9 cellular contexts compared by ENCODE assay signal in the genomic region with DNA sequence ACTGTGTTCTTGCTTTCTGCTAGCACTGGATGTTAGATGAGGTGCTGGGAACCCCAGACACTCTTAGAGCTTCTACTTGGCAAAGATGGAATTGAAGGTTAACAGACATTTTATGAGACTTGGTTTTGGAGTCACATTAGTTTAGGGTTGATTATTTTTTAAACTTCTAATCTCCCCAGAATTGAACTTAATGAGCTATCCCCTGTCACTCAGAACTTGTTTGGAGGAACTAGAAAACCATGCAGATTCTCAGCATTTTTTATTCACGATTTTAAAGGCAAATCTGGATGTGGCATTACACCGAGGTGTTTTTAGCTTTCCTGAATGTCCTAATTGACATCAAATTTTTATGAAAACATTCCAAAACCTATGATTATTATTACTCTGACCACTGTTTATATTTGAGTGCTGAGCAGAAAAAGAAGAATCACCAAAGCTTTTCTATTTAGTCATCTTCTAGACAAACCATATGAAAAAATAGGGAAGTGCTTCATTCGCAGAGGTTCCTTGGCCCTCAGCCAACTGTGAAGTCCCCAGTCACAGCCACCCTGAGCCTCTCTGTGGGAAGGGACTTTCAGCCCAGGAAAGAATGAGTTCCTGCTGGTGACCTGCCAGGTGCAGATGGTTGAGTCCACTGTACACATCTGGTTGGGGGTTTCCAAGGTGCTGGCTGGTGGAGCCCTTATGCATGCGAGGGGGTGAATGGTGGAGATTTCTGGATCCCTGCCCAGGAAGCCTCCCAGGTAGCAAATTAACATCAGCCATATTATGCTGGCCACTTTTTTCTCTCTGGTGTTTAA.
DNase-seq lines count a peak whose midpoint lies in the region; ATAC-seq and TF ChIP-seq lines count a peak whose summit lies in the region.
"Had no signal": no experiment of that assay in that cellular context is flagged by ENCODE, and none has a peak within 500 bp of the region (broad histone marks: within the 10 kb centered on the region; RNA-seq: fewer than 3 reads in every experiment).

No MANE protein-coding gene starts in this region.

- H3K27ac Mint-ChIP-seq in Calu3 (ENCODE audit: unreplicated experiment), result peak overlapping the region; percentile 44
- H3K27ac Mint-ChIP-seq in activated T-helper 2 cell treated with anti-CD3 and anti-CD28 coated beads, Interferon-gamma antibody, Interleukin-2, Interleukin-4, amounts not matched to agents 10 μg/mL and 5 μg/mL and 100 μg/mL, durations not matched to agents 14 hours and 24 hours and 36 hours, result no peak overlapping the region

- peak; percentile 86 for ATAC-seq in GM18909 (IDR thresholded peaks at IDR 0.05; ENCODE audit: poor library complexity, unreplicated experiment)
- ATAC-seq in HG02981 (IDR thresholded peaks at IDR 0.05; ENCODE audit: unreplicated experiment), result peak; percentile 79

- H3K9me3 ChIP-seq in ascending aorta, result no peaks in the 10 kb centered on the region
- H3K9me3 ChIP-seq: vagina had no signal

- no peaks in the 10 kb centered on the region for H3K9me3 Mint-ChIP-seq in Calu3 (ENCODE audit: low read depth, unreplicated experiment)
- no peaks in the 10 kb centered on the region for H3K9me3 Mint-ChIP-seq in activated T-helper 2 cell treated with anti-CD3 and anti-CD28 coated beads, Interferon-gamma antibody, Interleukin-2, Interleukin-4, amounts not matched to agents 10 μg/mL and 5 μg/mL and 100 μg/mL, durations not matched to agents 14 hours and 24 hours and 36 hours

- no peaks in the 10 kb centered on the region for H3K27me3 ChIP-seq in ascending aorta
- H3K27me3 ChIP-seq: vagina had no signal

- no peaks in the 10 kb centered on the region for H3K36me3 ChIP-seq in ascending aorta
- H3K36me3 ChIP-seq: vagina had no signal

- CTCF ChIA-PET in Calu3 (lab: Charles Lee), result interaction anchor here (0.6 to 1.2 kb wide), 2 partner anchors 59 to 1592 kb away, joined by 3 read pairs; no protein-coding TSS in a partner anchor

- H3K4me1 Mint-ChIP-seq in Calu3 (ENCODE audit: low read depth, unreplicated experiment), result peaks cover 39% of the 10 kb centered on the region
- no peaks in the 10 kb centered on the region for H3K4me1 Mint-ChIP-seq in activated T-helper 2 cell treated with anti-CD3 and anti-CD28 coated beads, Interferon-gamma antibody, Interleukin-2, Interleukin-4, amounts not matched to agents 10 μg/mL and 5 μg/mL and 100 μg/mL, durations not matched to agents 14 hours and 24 hours and 36 hours (ENCODE audit: low read depth)

- no peak for TF ChIP-seq CTCF in Calu3 (IDR thresholded peaks at IDR 0.05; ENCODE audit: unreplicated experiment)
- TF ChIP-seq CTCF in ascending aorta (IDR thresholded peaks at IDR 0.05), result no peak

- H3K27ac ChIP-seq in ascending aorta, result no peak overlapping the region
- H3K27ac ChIP-seq: vagina had no signal

- H3K4me3 ChIP-seq in ascending aorta, result no peak overlapping the region
- H3K4me3 ChIP-seq: vagina had no signal

- DNase-seq in Calu3 (peak; percentile 83), NCI-H2081 treated with DMSO at 0.1 percent for 48 hours (lab: John Stamatoyannopoulos, UW) (peak; percentile 24), germinal center (ENCODE audit: low spot score) (peak; percentile 78), ascending aorta (ENCODE audit: low spot score in 2 of 2) (no peak)
- DNase-seq in activated effector memory CD4-positive, alpha-beta T cell treated with Interleukin-2 at 50 U/mL for 16 hours, result no peak
- DNase-seq in activated T-helper 2 cell treated with anti-CD3 and anti-CD28 coated beads, Interferon-gamma antibody, Interleukin-2, Interleukin-4, amounts not matched to agents 10 μg/mL and 5 μg/mL and 100 μg/mL, durations not matched to agents 14 hours and 24 hours and 36 hours (ENCODE audit: low spot score), result no peak

- no peaks in the 10 kb centered on the region for H3K27me3 Mint-ChIP-seq in Calu3 (ENCODE audit: unreplicated experiment)
- peaks cover 3% of the 10 kb centered on the region for H3K27me3 Mint-ChIP-seq in activated T-helper 2 cell treated with anti-CD3 and anti-CD28 coated beads, Interferon-gamma antibody, Interleukin-2, Interleukin-4, amounts not matched to agents 10 μg/mL and 5 μg/mL and 100 μg/mL, durations not matched to agents 14 hours and 24 hours and 36 hours (ENCODE audit: low read depth)

- BruUV-seq in Calu3 (replicated peaks; lab: Mats Ljungman, UMichigan), result no TSS peak

- H3K36me3 Mint-ChIP-seq in Calu3 (ENCODE audit: insufficient read depth, unreplicated experiment), result no peaks in the 10 kb centered on the region
- no peaks in the 10 kb centered on the region for H3K36me3 Mint-ChIP-seq in activated T-helper 2 cell treated with anti-CD3 and anti-CD28 coated beads, Interferon-gamma antibody, Interleukin-2, Interleukin-4, amounts not matched to agents 10 μg/mL and 5 μg/mL and 100 μg/mL, durations not matched to agents 14 hours and 24 hours and 36 hours (ENCODE audit: low read depth)

- no peak overlapping the region for H3K4me3 Mint-ChIP-seq in Calu3 (ENCODE audit: low read depth, unreplicated experiment)
- no peak overlapping the region for H3K4me3 Mint-ChIP-seq in activated T-helper 2 cell treated with anti-CD3 and anti-CD28 coated beads, Interferon-gamma antibody, Interleukin-2, Interleukin-4, amounts not matched to agents 10 μg/mL and 5 μg/mL and 100 μg/mL, durations not matched to agents 14 hours and 24 hours and 36 hours (ENCODE audit: low read depth)

- H3K4me1 ChIP-seq in ascending aorta, result no peaks in the 10 kb centered on the region
- H3K4me1 ChIP-seq: vagina had no signal

- intact Hi-C loops in Calu3 (cut with micrococcal nuclease; ENCODE audit: unreplicated experiment) (loop anchor here (5.0 kb wide), 1 partner anchor 43 kb away; no protein-coding TSS in a partner anchor), ascending aorta (cut with DNase I) (no loop called here)
- intact Hi-C loops in activated T-helper 2 cell treated with anti-CD3 and anti-CD28 coated beads, Interferon-gamma antibody, Interleukin-2, Interleukin-4, amounts not matched to agents 10 μg/mL and 5 μg/mL and 100 μg/mL, durations not matched to agents 14 hours and 24 hours and 36 hours (cut with micrococcal nuclease), result no loop called here

Comparison
In these comparisons a context has a peak if more than half of its experiments do, and no peak if none do; other contexts are left out.
1. DNase-seq: peak in Calu3 (single experiment), NCI-H2081 treated with DMSO at 0.1 percent for 48 hours (single experiment) and germinal center (single experiment); none in activated effector memory CD4-positive, alpha-beta T cell treated with Interleukin-2 at 50 U/mL for 16 hours (single experiment), activated T-helper 2 cell treated with anti-CD3 and anti-CD28 coated beads, Interferon-gamma antibody, Interleukin-2, Interleukin-4, amounts not matched to agents 10 μg/mL and 5 μg/mL and 100 μg/mL, durations not matched to agents 14 hours and 24 hours and 36 hours (single experiment) and ascending aorta (0 of 2).